8 cellular contexts compared by ENCODE assay signal in the genomic region with DNA sequence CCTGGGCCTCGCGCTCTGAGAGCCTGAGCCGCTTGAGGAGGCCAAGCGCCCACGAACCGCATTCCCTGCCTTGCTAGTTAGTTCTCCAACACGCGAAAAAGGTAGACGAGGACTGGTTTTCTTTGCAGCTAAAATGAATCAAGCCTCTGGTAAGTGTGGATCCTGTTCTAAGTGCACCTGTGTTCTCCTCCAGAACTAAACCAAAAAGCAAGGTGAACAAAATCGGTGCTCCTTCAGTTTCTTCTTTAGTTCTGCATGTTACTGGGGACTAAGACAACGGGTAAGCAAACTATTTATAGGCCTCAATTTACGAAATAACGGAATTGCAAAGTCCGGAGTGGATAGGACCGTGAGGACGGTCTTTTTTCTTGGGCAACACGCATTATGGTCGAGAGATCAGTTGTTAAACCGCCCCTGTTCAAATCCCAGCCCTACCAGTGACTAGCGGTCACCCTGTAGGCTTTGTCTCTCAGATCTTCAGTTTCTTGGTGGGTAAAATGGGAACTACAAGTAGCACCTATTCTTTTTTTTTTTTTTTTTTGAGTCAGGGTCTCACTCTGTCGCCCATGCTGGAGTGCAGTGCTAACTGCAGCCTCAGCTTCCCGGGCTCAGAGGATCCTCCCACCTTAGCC. TPM values are rescaled to one million over a fixed set of nuclear protein-coding genes. Genes with fewer than 3 reads are reported as not detected.
DNase-seq lines count a peak whose midpoint lies in the region; ATAC-seq and TF ChIP-seq lines count a peak whose summit lies in the region.

No MANE protein-coding gene starts in this region.

- peak overlapping the region; percentile 85 for H3K4me3 Mint-ChIP-seq in activated CD8-positive, alpha-beta memory T cell treated with anti-CD3 and anti-CD28 coated beads, Interleukin-2, amount 10 ng/mL, durations not matched to agents 7 days and 5 days

- TF ChIP-seq CTCF in parathyroid adenoma (IDR thresholded peaks at IDR 0.05), result no peak

- H3K4me3 ChIP-seq in SJSA1 (peak overlapping the region; percentile 75), esophagus (ENCODE audit: low read depth in 1 of 2, low read length in 2 of 2) (peak overlapping the region; percentile 79 to 84), parathyroid adenoma (ENCODE audit: low read depth, low read length) (peak overlapping the region; percentile 86)

- CTCF ChIA-PET in activated CD8-positive, alpha-beta memory T cell treated with anti-CD3 and anti-CD28 coated beads, Interleukin-2, amount 10 ng/mL, durations not matched to agents 7 days and 5 days (lab: Charles Lee), result interaction anchor here (1.0 kb wide), 2 partner anchors 16 to 176 kb away, joined by 4 read pairs; no protein-coding TSS in a partner anchor

- peaks cover 29% of the 10 kb centered on the region for H3K79me2 ChIP-seq in parathyroid adenoma

- ATAC-seq in activated CD8-positive, alpha-beta memory T cell treated with anti-CD3 and anti-CD28 coated beads, Interleukin-2, amount 10 ng/mL, durations not matched to agents 7 days and 5 days, result no peak

- peak overlapping the region; percentile 60 for H3K4me2 ChIP-seq in parathyroid adenoma (ENCODE audit: low read length)

- H3K27ac ChIP-seq in SJSA1 (peak overlapping the region; percentile 73), esophagus (ENCODE audit: low read depth in 2 of 2, low read length in 1 of 2) (peak overlapping the region; percentile 97 to 98), parathyroid adenoma (peak overlapping the region; percentile 65)

- H3K9me3 Mint-ChIP-seq in activated CD8-positive, alpha-beta memory T cell treated with anti-CD3 and anti-CD28 coated beads, Interleukin-2, amount 10 ng/mL, durations not matched to agents 7 days and 5 days (ENCODE audit: low read depth), result no peaks in the 10 kb centered on the region

- H3K4me1 Mint-ChIP-seq in activated CD8-positive, alpha-beta memory T cell treated with anti-CD3 and anti-CD28 coated beads, Interleukin-2, amount 10 ng/mL, durations not matched to agents 7 days and 5 days, result peaks cover 43% of the 10 kb centered on the region

- peak overlapping the region; percentile 72 for H2AFZ ChIP-seq in parathyroid adenoma

- 2 to 4% methylated on average over 22 of the region's 22 CpGs for whole genome bisulfite sequencing in esophagus, 2 donors

- peak overlapping the region; percentile 95 for H3K27ac Mint-ChIP-seq in activated CD8-positive, alpha-beta memory T cell treated with anti-CD3 and anti-CD28 coated beads, Interleukin-2, amount 10 ng/mL, durations not matched to agents 7 days and 5 days

- no peaks in the 10 kb centered on the region for H3K27me3 Mint-ChIP-seq in activated CD8-positive, alpha-beta memory T cell treated with anti-CD3 and anti-CD28 coated beads, Interleukin-2, amount 10 ng/mL, durations not matched to agents 7 days and 5 days

- H3K9me3 ChIP-seq in SJSA1 (replicated peaks), result no peaks in the 10 kb centered on the region
- no peaks in the 10 kb centered on the region for H3K9me3 ChIP-seq in esophagus (ENCODE audit: control insufficient read depth in 2 of 2, insufficient read depth in 1 of 2, low read depth in 1 of 2, low read length in 1 of 2)
- H3K9me3 ChIP-seq in parathyroid adenoma (ENCODE audit: control insufficient read depth, low read length), result no peaks in the 10 kb centered on the region

- H3K27me3 ChIP-seq in SJSA1 (replicated peaks) (no peaks in the 10 kb centered on the region), esophagus (ENCODE audit: control insufficient read depth in 1 of 2, insufficient read depth in 2 of 2, low read length in 2 of 2) (no peaks in the 10 kb centered on the region), parathyroid adenoma (ENCODE audit: control insufficient read depth, insufficient read depth, low read length) (no peaks in the 10 kb centered on the region)

- no peak overlapping the region for H3K9ac ChIP-seq in parathyroid adenoma

- peaks cover 22% of the 10 kb centered on the region for H3K4me1 ChIP-seq in SJSA1 (replicated peaks)
- H3K4me1 ChIP-seq in esophagus (ENCODE audit: control insufficient read depth in 2 of 2, insufficient read depth in 2 of 2, low read length in 1 of 2), result peaks cover 2 to 4% of the 10 kb centered on the region in 2 donors
- H3K4me1 ChIP-seq in parathyroid adenoma, result peaks cover 2% of the 10 kb centered on the region

- H3K36me3 Mint-ChIP-seq in activated CD8-positive, alpha-beta memory T cell treated with anti-CD3 and anti-CD28 coated beads, Interleukin-2, amount 10 ng/mL, durations not matched to agents 7 days and 5 days, result peaks cover 16% of the 10 kb centered on the region

- DNase-seq in activated CD8-positive, alpha-beta memory T cell treated with anti-CD3 and anti-CD28 coated beads, Interleukin-2, amount 10 ng/mL, durations not matched to agents 7 days and 5 days, result no peak
- DNase-seq in activated CD8-positive, alpha-beta memory T cell treated with anti-CD3 and anti-CD28 coated beads for 24 hours, result no peak
- DNase-seq in SJSA1 (ENCODE audit: low read depth in 1 of 2, low spot score in 2 of 2), result no peak
- DNase-seq in stimulated activated CD4-positive, alpha-beta T cell treated with anti-CD3 and anti-CD28 coated beads, Interleukin-2, amount 100 ng/mL, for 48 hours, result no peak
- DNase-seq in iPS-NIHi11 (ENCODE audit: low spot score), result no peak
- DNase-seq in UCSD-AML1 (lab: John Stamatoyannopoulos, UW; ENCODE audit: unreplicated experiment), result no peak

- peaks cover 15% of the 10 kb centered on the region for H3K36me3 ChIP-seq in SJSA1
- peaks cover 0 to 8% of the 10 kb centered on the region in 2 donors for H3K36me3 ChIP-seq in esophagus (ENCODE audit: control insufficient read depth in 2 of 2, insufficient read depth in 2 of 2, low read length in 1 of 2)
- no peaks in the 10 kb centered on the region for H3K36me3 ChIP-seq in parathyroid adenoma (ENCODE audit: control insufficient read depth, insufficient read depth, low read length)

RNA-seq across cellular contexts. Expression of gene ANKRD11, which starts 1.0 kb away (rescaled TPM):
- 100 to 1,000 TPM; 184 to 235 TPM for total RNA-seq in activated CD8-positive, alpha-beta memory T cell treated with anti-CD3 and anti-CD28 coated beads, Interleukin-2, amount 10 ng/mL, durations not matched to agents 7 days and 5 days
- total RNA-seq in SJSA1 (2014; rRNA removed; shearing (Covaris generic)), result 48.0 and 55.6 TPM in 2 replicates
- 10 to 100 TPM; 37.1 to 73.5 TPM for polyA plus RNA-seq in esophagus

RNA-seq across cellular contexts. Expression of gene SPG7, which starts 16.8 kb away (rescaled TPM):
- 100 to 1,000 TPM in 1 of 2 experiments, 10 to 100 TPM in 1; 92.1 to 110 TPM for total RNA-seq in activated CD8-positive, alpha-beta memory T cell treated with anti-CD3 and anti-CD28 coated beads, Interleukin-2, amount 10 ng/mL, durations not matched to agents 7 days and 5 days
- 131 and 144 TPM in 2 replicates for total RNA-seq in SJSA1 (2014; rRNA removed; shearing (Covaris generic))
- polyA plus RNA-seq in esophagus, result 10 to 100 TPM; 41.9 to 89.3 TPM
